9 cellular contexts compared by ENCODE assay signal in the genomic region with DNA sequence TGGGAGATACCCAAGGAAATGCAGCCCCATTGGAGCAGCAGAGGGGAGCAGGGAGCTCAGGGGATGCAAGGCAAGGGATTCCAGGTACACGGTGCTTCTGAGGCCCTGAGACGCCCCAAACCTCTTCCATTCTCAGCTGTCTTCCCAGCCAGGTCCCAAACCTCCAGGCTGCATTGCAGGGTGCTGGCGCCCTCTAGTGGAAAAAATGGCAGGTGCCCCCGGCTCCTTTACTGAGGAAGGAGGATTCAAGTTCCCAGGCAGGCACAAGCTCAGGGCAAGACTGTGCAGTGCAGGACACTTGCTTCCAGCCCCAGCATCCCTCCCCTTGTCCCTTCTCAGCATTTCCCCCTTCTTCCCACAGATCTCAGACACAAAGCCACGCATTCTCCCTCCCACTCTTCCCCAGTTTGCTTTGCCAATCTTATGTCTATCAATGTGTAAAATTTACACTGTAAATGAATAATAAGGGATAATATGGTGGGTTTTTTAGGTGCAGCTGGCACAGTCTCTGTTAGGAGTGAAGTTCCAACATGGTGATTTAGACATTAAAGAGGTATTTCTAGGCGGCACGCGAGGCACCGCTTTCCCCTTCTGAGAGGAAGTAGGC. TPM values are rescaled to one million over a fixed set of nuclear protein-coding genes. Genes with fewer than 3 reads are reported as not detected.
DNase-seq lines count a peak whose midpoint lies in the region; FAIRE-seq and TF ChIP-seq lines count a peak whose summit lies in the region.
"Had no signal": no experiment of that assay in that cellular context is flagged by ENCODE, and none has a peak within 500 bp of the region (broad histone marks: within the 10 kb centered on the region; RNA-seq: fewer than 3 reads in every experiment).

No MANE protein-coding gene starts in this region.

- H3K4me2 ChIP-seq in mammary epithelial cell (ENCODE audit: insufficient read depth, low read depth, low read length), result no peak overlapping the region

- in situ Hi-C loops in mammary epithelial cell (cut with MboI; ENCODE audit: low sequenced_read_pairs in 2 of 2), result loop anchor here in 1 of 2 donors (5.0 to 25.0 kb wide), 4 partner anchors 180 to 1800 kb away; a partner anchor contains a TSS

- CTCF ChIA-PET in mammary epithelial cell (lab: Charles Lee; ENCODE audit: low non-redundant PET), result interaction anchor here (0.5 to 0.7 kb wide), 6 partner anchors 31 to 1523 kb away, joined by 3 to 9 read pairs (median 4); no protein-coding TSS in a partner anchor

- no peaks in the 10 kb centered on the region for H3K79me2 ChIP-seq in mammary epithelial cell (ENCODE audit: insufficient read depth, low read length)

- dilution Hi-C loops in mammary epithelial cell (cut with HindIII; ENCODE audit: low sequenced_read_pairs), result loop anchor here (25.0 kb wide), 1 partner anchor 175 kb away; no protein-coding TSS in a partner anchor

- no peak overlapping the region for H3K4me3 ChIP-seq in mammary epithelial cell (replicated peaks in 1 of 3; ENCODE audit: insufficient read depth in 1 of 3, low read depth in 2 of 3, low read length in 3 of 3)
- H3K4me3 ChIP-seq in kidney (ENCODE audit: low read length in 2 of 2), result no peak overlapping the region

- H2AFZ ChIP-seq in mammary epithelial cell (ENCODE audit: low read depth, low read length), result no peak overlapping the region

- H3K4me1 ChIP-seq in mammary epithelial cell (ENCODE audit: insufficient read depth, low read length), result no peaks in the 10 kb centered on the region
- H3K4me1 ChIP-seq in kidney (ENCODE audit: control insufficient read depth in 1 of 2, insufficient read depth in 1 of 2, low read depth in 1 of 2, low read length in 2 of 2), result no peaks in the 10 kb centered on the region

- TF ChIP-seq POLR2A in H54 (IDR thresholded peaks at IDR 0.05; ENCODE audit: low read depth, low read length), result no peak

- 61% methylated on average over 7 of the region's 9 CpGs for WGBS in mammary epithelial cell (ENCODE audit: low coverage, missing lambda C conversion rate)

- intact Hi-C loops in mammary epithelial cell (cut with micrococcal nuclease), result loop anchor here (1.0 to 10.0 kb wide), 6 partner anchors 22 to 1831 kb away; a partner anchor contains a TSS
- intact Hi-C loops in kidney (cut with DNase I), result no loop called here

- no peaks in the 10 kb centered on the region for H4K20me1 ChIP-seq in mammary epithelial cell (ENCODE audit: insufficient read depth, low read length)

- no TSS peak for BruUV-seq in mammary epithelial cell (replicated peaks; lab: Mats Ljungman, UMichigan)

- H3K9ac ChIP-seq in mammary epithelial cell (ENCODE audit: insufficient read depth, low read length), result no peak overlapping the region
- no peak overlapping the region for H3K9ac ChIP-seq in kidney (ENCODE audit: low read length in 2 of 2)

- TF ChIP-seq CTCF in VCaP (conservative IDR thresholded peaks at IDR 0.05), result peak; percentile 97
- peak; percentile 90 to 96 for TF ChIP-seq CTCF in mammary epithelial cell (conservative IDR thresholded peaks at IDR 0.05 in 1 of 2, IDR thresholded peaks at IDR 0.05 in 1 of 2; ENCODE audit: extremely low read depth in 1 of 2, insufficient read depth in 1 of 2, low read depth in 1 of 2, low read length in 2 of 2)
- TF ChIP-seq CTCF in kidney (IDR thresholded peaks at IDR 0.05; ENCODE audit: borderline replicate concordance, extremely low read depth, insufficient read depth), result peak; percentile 81

- H3K36me3 ChIP-seq in mammary epithelial cell (ENCODE audit: insufficient read depth, low read length) (no peaks in the 10 kb centered on the region), kidney (ENCODE audit: control insufficient read depth in 1 of 2, insufficient read depth in 2 of 2, low read length in 2 of 2) (no peaks in the 10 kb centered on the region)

- peak; percentile 94 for DNase-seq in GM03348 (ENCODE audit: low spot score)
- DNase-seq in H54 (ENCODE audit: insufficient read length, low spot score), result peak; percentile 78
- DNase-seq in NCI-H128 (lab: John Stamatoyannopoulos, UW; ENCODE audit: unreplicated experiment), result peak; percentile 4
- peak; percentile 40 for DNase-seq in mammary epithelial cell
- DNase-seq in kidney, result peak; percentile 83
- DNase-seq in stimulated activated CD4-positive, alpha-beta T cell treated with anti-CD3 and anti-CD28 coated beads, Interleukin-1b, Interleukin-23, amount 100 ng/mL, for 24 hours (ENCODE audit: low read depth in 4 of 4, low spot score in 1 of 4), result peak; percentile 39 to 52 (median 44)
- DNase-seq in NK-92 (lab: John Stamatoyannopoulos, UW; ENCODE audit: unreplicated experiment), result no peak

- no peaks in the 10 kb centered on the region for H3K9me3 ChIP-seq in mammary epithelial cell (replicated peaks; ENCODE audit: insufficient read depth, low read length)
- no peaks in the 10 kb centered on the region for H3K9me3 ChIP-seq in kidney (ENCODE audit: control insufficient read depth in 1 of 2, low read length in 2 of 2)

- no peaks in the 10 kb centered on the region for H3K27me3 ChIP-seq in mammary epithelial cell (ENCODE audit: insufficient read depth, low read length)

- FAIRE-seq in H54 (lab: Jason Lieb, UNC) (no peak), kidney (lab: Jason Lieb, UNC) (no peak)

- H3K27ac ChIP-seq in VCaP (no peak overlapping the region), mammary epithelial cell (ENCODE audit: insufficient read depth, low read depth, low read length) (no peak overlapping the region), kidney (ENCODE audit: low read depth in 2 of 2, low read length in 2 of 2) (no peak overlapping the region)
- H3K27ac ChIP-seq: epithelial cell of prostate had no signal

RNA-seq across cellular contexts. Expression of a gene that starts 46.1 kb away (rescaled TPM):
- total RNA-seq in mammary epithelial cell, result 10 to 100 TPM in 1 of 2 donors, 1 to 10 TPM in 1; 9.5 to 17.5 TPM
- 6.8 TPM for polyA plus RNA-seq in mammary epithelial cell
- 9.6 TPM for polyA minus RNA-seq in mammary epithelial cell
- total RNA-seq in kidney, result 9.9 TPM
- polyA plus RNA-seq in kidney (ENCODE audit: insufficient read depth, low read depth, low replicate concordance), result 4.0 TPM
